In genomic region chr2:67797801-67798535, GRCh38 we compare ENCODE assay signal across 11 cellular contexts.
DNase-seq lines count a peak whose midpoint lies in the region; ATAC-seq and TF ChIP-seq lines count a peak whose summit lies in the region.
"Had no signal": no experiment of that assay in that cellular context is flagged by ENCODE, and none has a peak within 500 bp of the region (broad histone marks: within the 10 kb centered on the region; RNA-seq: fewer than 3 reads in every experiment).

No MANE protein-coding gene starts in this region.

- POLR2A ChIA-PET in A673 (lab: Charles Lee; ENCODE audit: low non-redundant PET): no interaction called here

- DNase-seq in A673 (ENCODE audit: low spot score): peak; percentile 57
- peak; percentile 22 for DNase-seq in hepatic stellate cell (ENCODE audit: low spot score)
- no peak for DNase-seq in omental fat pad (ENCODE audit: low spot score)
- DNase-seq in MV-4-11 (lab: John Stamatoyannopoulos, UW): no peak
- DNase-seq: activated B cell treated with CpG ODN at 0.5 μM for 24 hours, retina had no signal

- TF ChIP-seq CTCF in A673 (conservative IDR thresholded peaks at IDR 0.05; ENCODE audit: low read depth, low read length) (no peak), omental fat pad (IDR thresholded peaks at IDR 0.05) (no peak)

- ATAC-seq in SK-N-SH treated with all-trans-retinoic acid at 6 μM for 48 hours: peak; percentile 60
- ATAC-seq in omental fat pad (ENCODE audit: low FRiP score): no peak
- no peak for ATAC-seq in GM18870 (IDR thresholded peaks at IDR 0.05; ENCODE audit: unreplicated experiment)
- no peak for ATAC-seq in GM21360 (IDR thresholded peaks at IDR 0.05; ENCODE audit: unreplicated experiment)
- ATAC-seq: left lobe of liver had no signal

- BruUV-seq in A673 (replicated peaks; lab: Mats Ljungman, UMichigan): no TSS peak

- no peaks in the 10 kb centered on the region for H3K27me3 ChIP-seq in A673 (replicated peaks; ENCODE audit: insufficient read depth, low read depth, low read length, poor library complexity)

- CTCF ChIA-PET in A673 (lab: Charles Lee): no interaction called here

- peak overlapping the region; percentile 71 for H3K27ac ChIP-seq in A673 (ENCODE audit: low read depth, low read length, poor library complexity, severe bottlenecking)

- no peak overlapping the region for H3K4me3 ChIP-seq in A673 (ENCODE audit: low read depth, low read length, poor library complexity, severe bottlenecking)

- no peak for TF ChIP-seq RAD21 in Ishikawa (IDR thresholded peaks at IDR 0.05; ENCODE audit: low read depth)

- intact Hi-C loops in A673 (cut with micrococcal nuclease; ENCODE audit: unreplicated experiment): no loop called here

- H3K9me3 ChIP-seq in A673 (ENCODE audit: low read depth, low read length, poor library complexity, severe bottlenecking): no peaks in the 10 kb centered on the region

- no peaks in the 10 kb centered on the region for H3K36me3 ChIP-seq in A673 (ENCODE audit: insufficient read depth, low read length, poor library complexity, severe bottlenecking)

- no peak for TF ChIP-seq EP300 in Ishikawa (IDR thresholded peaks at IDR 0.05; ENCODE audit: borderline replicate concordance)

- peaks cover 27% of the 10 kb centered on the region for H3K4me1 ChIP-seq in A673 (ENCODE audit: insufficient read depth, low read length, poor library complexity, severe bottlenecking)

TF ChIP-seq in Ishikawa, 13 proteins besides CTCF, POLR2A, EP300 and RAD21:
- TF ChIP-seq ZBTB7A (IDR thresholded peaks at IDR 0.05; ENCODE audit: low read depth) (no peak), REST (IDR thresholded peaks at IDR 0.05; ENCODE audit: low read depth) (no peak), CEBPB (IDR thresholded peaks at IDR 0.05) (no peak), NFIC (IDR thresholded peaks at IDR 0.05) (peak; percentile 81), TAF1 (IDR thresholded peaks at IDR 0.05; ENCODE audit: low read depth) (no peak), FOXM1 (IDR thresholded peaks at IDR 0.05; ENCODE audit: borderline replicate concordance, low read depth) (no peak), CREB1 (IDR thresholded peaks at IDR 0.05; ENCODE audit: low read depth) (no peak), YY1 (IDR thresholded peaks at IDR 0.05; ENCODE audit: low read depth) (no peak), TEAD4 (IDR thresholded peaks at IDR 0.05) (no peak), USF1 (IDR thresholded peaks at IDR 0.05) (no peak), MAX (IDR thresholded peaks at IDR 0.05) (peak; percentile 31; the same call in 1 of the 2 replicates), TCF12 (IDR thresholded peaks at IDR 0.05; ENCODE audit: low read depth) (no peak), EGR1 (IDR thresholded peaks at IDR 0.05) (no peak)

TF ChIP-seq in SK-N-SH treated with all-trans-retinoic acid at 6 μM for 48 hours, 23 proteins besides CTCF, POLR2A, EP300 and RAD21:
- TF ChIP-seq ZFP30 (CRISPR knock-in tag; IDR thresholded peaks at IDR 0.05) (no peak), TOX (CRISPR knock-in tag; IDR thresholded peaks at IDR 0.05; ENCODE audit: borderline replicate concordance) (no peak), ISL1 (CRISPR knock-in tag; IDR thresholded peaks at IDR 0.05) (0 out of 2 replicates have a peak, but pooled peaks have one; percentile 8), GLIS3 (CRISPR knock-in tag; IDR thresholded peaks at IDR 0.05) (no peak), PATZ1 (CRISPR knock-in tag; IDR thresholded peaks at IDR 0.05; ENCODE audit: borderline replicate concordance) (no peak), TCF4 (CRISPR knock-in tag; IDR thresholded peaks at IDR 0.05; ENCODE audit: borderline replicate concordance) (no peak)

Comparison
In these comparisons a context has a peak if more than half of its experiments do, and no peak if none do; other contexts are left out.
1. DNase-seq: peak in A673 (single experiment) and hepatic stellate cell (single experiment); none in omental fat pad (single experiment) and MV-4-11 (single experiment).